In the genomic region with DNA sequence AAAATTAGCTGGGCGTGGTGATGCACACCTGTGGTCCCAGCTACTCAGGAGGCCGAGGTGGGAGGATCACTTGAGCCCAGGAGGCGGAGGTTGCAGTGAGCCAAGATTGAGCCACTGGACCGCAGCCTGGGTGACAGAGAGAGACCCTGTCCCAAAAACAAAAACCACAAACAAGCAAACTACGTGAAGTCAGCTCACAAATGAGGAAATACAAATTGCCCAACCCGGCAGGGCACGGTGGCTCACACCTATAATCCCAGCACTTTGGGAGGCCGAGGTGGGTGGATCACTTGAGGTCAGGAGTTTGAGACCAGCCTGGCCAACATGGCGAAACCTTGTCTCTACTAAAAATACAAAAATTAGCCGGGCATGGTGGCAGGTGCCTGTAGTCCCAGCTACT, we compare ENCODE assay signal across 5 cellular contexts. TPM values are rescaled to one million over a fixed set of nuclear protein-coding genes. Genes with fewer than 3 reads are reported as not detected.
"Had no signal": no experiment of that assay in that cellular context is flagged by ENCODE, and none has a peak within 500 bp of the region (broad histone marks: within the 10 kb centered on the region; RNA-seq: fewer than 3 reads in every experiment).

No MANE protein-coding gene starts in this region.

RNA-seq across cellular contexts. Expression of a gene that starts 19.1 kb away (rescaled TPM):
- total RNA-seq: M059J, PC-3, Peyer's patch, Right ventricle myocardium superior, SJSA1 had no signal

RNA-seq across cellular contexts. Expression of a gene that starts 19.8 kb away (rescaled TPM):
- total RNA-seq: M059J had no signal
